ENCODE assay signal across 18 cellular contexts in the genomic region with DNA sequence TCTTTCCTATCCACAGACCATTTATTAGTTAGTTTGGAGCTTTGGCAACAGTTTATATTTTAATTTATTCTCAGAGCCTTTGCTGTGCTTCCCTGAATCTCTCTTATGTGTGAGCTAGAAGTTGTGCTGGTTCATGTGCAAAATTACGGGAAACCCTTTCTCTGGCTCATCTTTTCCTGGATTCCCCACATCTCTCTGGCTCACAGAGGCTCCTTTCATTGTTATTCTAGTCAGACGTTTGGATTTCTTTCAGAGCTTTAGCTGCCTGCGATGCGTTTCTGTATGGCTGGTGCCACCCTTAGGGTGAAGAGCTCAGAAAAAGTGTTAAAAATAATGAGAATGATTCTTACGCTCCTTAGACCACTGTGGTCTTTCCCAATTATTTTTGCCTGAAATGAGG. TPM values are rescaled to one million over a fixed set of nuclear protein-coding genes. Genes with fewer than 3 reads are reported as not detected.
A peak's percentile ranks its signal among the peaks of the same experiment; 100 is the strongest.
DNase-seq lines count a peak whose midpoint lies in the region; ATAC-seq and TF ChIP-seq lines count a peak whose summit lies in the region.
"Had no signal": no experiment of that assay in that cellular context is flagged by ENCODE, and none has a peak within 500 bp of the region (broad histone marks: within the 10 kb centered on the region; RNA-seq: fewer than 3 reads in every experiment).

No MANE protein-coding gene starts in this region.

- 71 to 87% (median 75%) methylated on average over 5 of the region's 5 CpGs for WGBS in heart left ventricle, 4 donors

- H3K9me3 Mint-ChIP-seq in brain = peaks cover 10 to 26% (median 12%) of the 10 kb centered on the region in 5 experiments

- H3K36me3 ChIP-seq in HUES48 (ENCODE audit: control insufficient read depth, insufficient read depth, low read length) (no peaks in the 10 kb centered on the region), iPS-18a (ENCODE audit: control insufficient read depth, low read depth, low read length) (no peaks in the 10 kb centered on the region), skeletal muscle tissue (ENCODE audit: control insufficient read depth in 3 of 3, insufficient read depth in 3 of 3, low read length in 3 of 3) (no peaks in the 10 kb centered on the region), heart left ventricle (no peaks in the 10 kb centered on the region)

- peaks cover 15% of the 10 kb centered on the region for H3K4me1 ChIP-seq in HUES48 (ENCODE audit: control insufficient read depth, insufficient read depth, low read length)
- H3K4me1 ChIP-seq in iPS-18a (ENCODE audit: control insufficient read depth, low read depth, low read length) = peaks cover 13% of the 10 kb centered on the region
- H3K4me1 ChIP-seq in skeletal muscle tissue (ENCODE audit: control insufficient read depth in 3 of 3, insufficient read depth in 3 of 3, low read length in 3 of 3) = peaks cover 0 to 3% (median 0%) of the 10 kb centered on the region in 3 donors
- peaks cover 0 to 20% (median 0%) of the 10 kb centered on the region in 12 donors for H3K4me1 ChIP-seq in heart left ventricle

- H3K9ac ChIP-seq in HUES48 (ENCODE audit: low read depth, low read length) = no peak overlapping the region
- H3K9ac ChIP-seq in iPS-18a (ENCODE audit: low read length) = no peak overlapping the region
- H3K9ac ChIP-seq in skeletal muscle tissue (ENCODE audit: low read depth in 1 of 3, low read length in 3 of 3) = no peak overlapping the region
- H3K9ac ChIP-seq: SK-N-SH had no signal

- TF ChIP-seq CTCF in brain (conservative IDR thresholded peaks at IDR 0.05) (no peak), heart left ventricle (IDR thresholded peaks at IDR 0.05) (no peak)

- H3K4me3 ChIP-seq in HUES48 (ENCODE audit: low read depth, low read length) = no peak overlapping the region
- H3K4me3 ChIP-seq in iPS-18a (ENCODE audit: low read length) = peak overlapping the region; percentile 2
- no peak overlapping the region for H3K4me3 ChIP-seq in skeletal muscle tissue (ENCODE audit: low read length in 3 of 3)
- no peak overlapping the region for H3K4me3 ChIP-seq in heart left ventricle
- H3K4me3 ChIP-seq: skin epidermis had no signal

- H3K27ac ChIP-seq in HUES48 (ENCODE audit: low read depth, low read length) (peak overlapping the region; percentile 32), iPS-18a (ENCODE audit: low read length) (peak overlapping the region; percentile 39), skeletal muscle tissue (ENCODE audit: low read depth, low read length) (peak overlapping the region; percentile 13), heart left ventricle (peak overlapping the region in 1 of 12 donors; percentile 11)

- H3K9me3 ChIP-seq in HUES48 (ENCODE audit: control insufficient read depth, insufficient read depth, low read length) (no peaks in the 10 kb centered on the region), iPS-18a (ENCODE audit: control insufficient read depth, low read depth, low read length) (no peaks in the 10 kb centered on the region), skeletal muscle tissue (ENCODE audit: control insufficient read depth in 3 of 3, low read length in 3 of 3) (no peaks in the 10 kb centered on the region), heart left ventricle (peaks cover 0 to 10% (median 0%) of the 10 kb centered on the region in 12 donors)
- H3K9me3 ChIP-seq: SK-N-SH had no signal

- no peak for TF ChIP-seq POLR2A in heart left ventricle (IDR thresholded peaks at IDR 0.05)

- H3K4me3 Mint-ChIP-seq in brain = peak overlapping the region in 2 of 5 experiments; percentile 1 to 70
- H3K4me3 Mint-ChIP-seq: activated CD4-positive, alpha-beta T cell treated with anti-CD3 and anti-CD28 coated beads for 36 hours; IgD-negative memory B cell; mesothelial cell of epicardium had no signal

- H3K27me3 ChIP-seq in HUES48 (ENCODE audit: control insufficient read depth, insufficient read depth, low read length) (no peaks in the 10 kb centered on the region), iPS-18a (ENCODE audit: control insufficient read depth, insufficient read depth, low read length) (no peaks in the 10 kb centered on the region), skeletal muscle tissue (ENCODE audit: control insufficient read depth in 3 of 3, insufficient read depth in 3 of 3, low read length in 3 of 3) (no peaks in the 10 kb centered on the region), heart left ventricle (no peaks in the 10 kb centered on the region)

- DNase-seq in heart left ventricle (no peak), DMS53 (lab: John Stamatoyannopoulos, UW) (no peak)
- no peak for DNase-seq in activated naive CD4-positive, alpha-beta T cell (lab: John Stamatoyannopoulos, UW)
- DNase-seq: activated CD4-positive, alpha-beta T cell treated with anti-CD3 and anti-CD28 coated beads for 36 hours; kidney glomerular epithelial cell; NCI-H2081; NCI-H69; SK-N-SH; stimulated activated CD4-positive, alpha-beta T cell treated with anti-CD3 and anti-CD28 coated beads, Interleukin-4, amount 100 ng/mL, for 24 hours had no signal

- ATAC-seq in GM19351 (IDR thresholded peaks at IDR 0.05; ENCODE audit: unreplicated experiment) (no peak), heart left ventricle (no peak)
- ATAC-seq: activated CD4-positive, alpha-beta T cell treated with anti-CD3 and anti-CD28 coated beads for 36 hours; esophagus mucosa had no signal

- peak overlapping the region in 4 of 5 experiments; percentile 12 to 94 (median 48) for H3K27ac Mint-ChIP-seq in brain
- H3K27ac Mint-ChIP-seq: activated CD4-positive, alpha-beta T cell treated with anti-CD3 and anti-CD28 coated beads for 36 hours; mesothelial cell of epicardium had no signal

- peaks cover 13% of the 10 kb centered on the region for H3K4me1 Mint-ChIP-seq in brain
- H3K4me1 Mint-ChIP-seq: activated CD4-positive, alpha-beta T cell treated with anti-CD3 and anti-CD28 coated beads for 36 hours; IgD-negative memory B cell; mesothelial cell of epicardium had no signal

- H3K27me3 Mint-ChIP-seq in brain = no peaks in the 10 kb centered on the region

- peaks cover 63% of the 10 kb centered on the region for H3K36me3 Mint-ChIP-seq in brain

- intact Hi-C loops in heart left ventricle (cut with DNase I) = no loop called here

RNA-seq across cellular contexts. Expression of a gene that starts 53.3 kb away (rescaled TPM):
- polyA plus RNA-seq in brain (ENCODE audit: insufficient read depth, low read depth, low replicate concordance) (14.6 TPM), heart left ventricle (1 to 10 TPM; 1.9 to 5.8 TPM)
- total RNA-seq in skeletal muscle tissue (39.7 TPM), heart left ventricle (10 to 100 TPM in 1 of 9 donors, 1 to 10 TPM in 8; 3.6 to 10.8 (median 5.5) TPM)
